ENCODE assay signal across 17 cellular contexts in genomic region chr19:38145627-38146026, GRCh38.
DNase-seq lines count a peak whose midpoint lies in the region; ATAC-seq and TF ChIP-seq lines count a peak whose summit lies in the region.
"Had no signal": no experiment of that assay in that cellular context is flagged by ENCODE, and none has a peak within 500 bp of the region (broad histone marks: within the 10 kb centered on the region; RNA-seq: fewer than 3 reads in every experiment).

No MANE protein-coding gene starts in this region.

- no peak for TF ChIP-seq CTCF in fibroblast of the aortic adventitia (IDR thresholded peaks at IDR 0.05; ENCODE audit: insufficient read depth, low read length)

- in situ Hi-C loops in SK-MEL-5 (cut with HindIII; ENCODE audit: low pct_unique_long_range_greater_than_20kb, low sequenced_read_pairs): no loop called here

- no peak overlapping the region for H3K4me3 ChIP-seq in fibroblast of the aortic adventitia (ENCODE audit: low read depth, low read length)
- H3K4me3 ChIP-seq: cardiac muscle cell, transverse colon had no signal

- DNase-seq in GM03348 (ENCODE audit: low spot score): peak; percentile 41
- DNase-seq in SK-MEL-5 (ENCODE audit: low read depth, low spot score): peak; percentile 97
- DNase-seq in fibroblast of the aortic adventitia (ENCODE audit: low read depth): peak; percentile 88
- no peak for DNase-seq in sciatic nerve (ENCODE audit: low spot score)
- DNase-seq in left lobe of liver (ENCODE audit: low spot score): no peak
- no peak for DNase-seq in RPMI8226
- no peak for DNase-seq in NCI-H526 (lab: John Stamatoyannopoulos, UW)
- DNase-seq: activated CD4-positive, alpha-beta T cell treated with anti-CD3 and anti-CD28 coated beads for 4 hours; activated T-cell treated with anti-CD3 and anti-CD28 coated beads for 4 hours; endodermal cell; hippocampal formation; naive thymus-derived CD4-positive, alpha-beta T cell; stimulated activated CD4-positive, alpha-beta T cell treated with anti-CD3 and anti-CD28 coated beads, Interleukin-2, amount 100 ng/mL, for 24 hours; stimulated activated CD8-positive, alpha-beta memory T cell treated with anti-CD3 and anti-CD28 coated beads, Interleukin-4, amount 100 ng/mL, for 48 hours; transverse colon had no signal

- intact Hi-C loops in sciatic nerve (cut with DNase I): no loop called here

- ATAC-seq in sciatic nerve (peak; percentile 84), left lobe of liver (no peak), HG03571 (IDR thresholded peaks at IDR 0.05; ENCODE audit: unreplicated experiment) (no peak)
- ATAC-seq: naive thymus-derived CD4-positive, alpha-beta T cell had no signal

Comparison
In these comparisons a context has a peak if more than half of its experiments do, and no peak if none do; other contexts are left out.
1. DNase-seq: peak in GM03348 (single experiment), SK-MEL-5 (single experiment) and fibroblast of the aortic adventitia (single experiment); none in sciatic nerve (single experiment), left lobe of liver (single experiment), RPMI8226 (single experiment) and NCI-H526 (0 of 2).